Comparison of ENCODE assay signal across 20 cellular contexts in genomic region chr15:62137216-62137884, GRCh38. TPM values are rescaled to one million over a fixed set of nuclear protein-coding genes. Genes with fewer than 3 reads are reported as not detected.
DNase-seq lines count a peak whose midpoint lies in the region; ATAC-seq and TF ChIP-seq lines count a peak whose summit lies in the region.
"Had no signal": no experiment of that assay in that cellular context is flagged by ENCODE, and none has a peak within 500 bp of the region (broad histone marks: within the 10 kb centered on the region; RNA-seq: fewer than 3 reads in every experiment).

No MANE protein-coding gene starts in this region.

- no peaks in the 10 kb centered on the region for H3K9me3 ChIP-seq in osteoblast (ENCODE audit: low read depth, low read length)
- H3K9me3 ChIP-seq: BE2C had no signal

- H3K36me3 ChIP-seq in osteoblast (ENCODE audit: insufficient read depth, low read length): no peaks in the 10 kb centered on the region
- H3K36me3 ChIP-seq: BE2C had no signal

- no peaks in the 10 kb centered on the region for H3K27me3 ChIP-seq in foreskin keratinocyte
- H3K27me3 ChIP-seq in osteoblast (ENCODE audit: insufficient read depth, low read length): peaks cover 5% of the 10 kb centered on the region
- H3K27me3 ChIP-seq: BE2C had no signal

- no peaks in the 10 kb centered on the region for H3K79me2 ChIP-seq in osteoblast (ENCODE audit: insufficient read depth, low read length)

- H3K4me1 ChIP-seq in foreskin keratinocyte (peaks cover 9% of the 10 kb centered on the region), osteoblast (ENCODE audit: insufficient read depth, low read length) (peaks cover 17% of the 10 kb centered on the region)

- no peak overlapping the region for H3K4me3 Mint-ChIP-seq in activated T-helper 17 cell treated with anti-CD3 and anti-CD28 coated beads, Interleukin-2, amount 50 U/mL, for 72 hours
- H3K4me3 Mint-ChIP-seq: CD4-positive, alpha-beta T cell had no signal

- H3K9me3 Mint-ChIP-seq in activated T-helper 17 cell treated with anti-CD3 and anti-CD28 coated beads, Interleukin-2, amount 50 U/mL, for 72 hours: peaks cover 4% of the 10 kb centered on the region
- H3K9me3 Mint-ChIP-seq: CD4-positive, alpha-beta T cell had no signal

- TF ChIP-seq CTCF in C4-2B (conservative IDR thresholded peaks at IDR 0.05) (no peak), foreskin keratinocyte (conservative IDR thresholded peaks at IDR 0.05) (no peak), osteoblast (IDR thresholded peaks at IDR 0.05; ENCODE audit: extremely low read depth, low read depth, low read length) (no peak)

- H3K36me3 Mint-ChIP-seq in activated T-helper 17 cell treated with anti-CD3 and anti-CD28 coated beads, Interleukin-2, amount 50 U/mL, for 72 hours (ENCODE audit: low read depth): no peaks in the 10 kb centered on the region

- no peak for DNase-seq in foreskin keratinocyte
- DNase-seq in osteoblast (ENCODE audit: insufficient read length, low spot score, missing footprints): no peak
- no peak for DNase-seq in amniotic stem cell (lab: John Stamatoyannopoulos, UW)
- DNase-seq: BE2C; CD4-positive, alpha-beta T cell; DMS53; GOT3; NCI-H1436; NCI-H1930; NCI-H524; PC-9 had no signal

- H2AFZ ChIP-seq in osteoblast (ENCODE audit: low read length): no peak overlapping the region
- H2AFZ ChIP-seq: PC-9 had no signal

- ATAC-seq in activated T-helper 17 cell treated with anti-CD3 and anti-CD28 coated beads, Interleukin-2, amount 50 U/mL, for 72 hours (replicated peaks): no peak
- no peak for ATAC-seq in foreskin keratinocyte
- ATAC-seq in HG03175 (IDR thresholded peaks at IDR 0.05; ENCODE audit: unreplicated experiment): no peak
- ATAC-seq in HG03342 (IDR thresholded peaks at IDR 0.05; ENCODE audit: unreplicated experiment): no peak
- ATAC-seq: HCT116, HepG2 had no signal

- peak overlapping the region; percentile 1 for H3K4me2 ChIP-seq in osteoblast (ENCODE audit: insufficient read depth, low read length)
- H3K4me2 ChIP-seq: PC-9 had no signal

- H3K4me3 ChIP-seq in osteoblast (ENCODE audit: insufficient read depth, low read length): no peak overlapping the region
- H3K4me3 ChIP-seq: PC-9 had no signal

- peak overlapping the region; percentile 16; the same call in 1 of the 2 replicates for H3K27ac ChIP-seq in C4-2B
- peak overlapping the region; percentile 55 for H3K27ac ChIP-seq in foreskin keratinocyte
- peak overlapping the region; percentile 37 for H3K27ac ChIP-seq in osteoblast (ENCODE audit: low read depth, low read length)
- H3K27ac ChIP-seq: PC-9, RWPE1 had no signal

- no peaks in the 10 kb centered on the region for H3K27me3 Mint-ChIP-seq in activated T-helper 17 cell treated with anti-CD3 and anti-CD28 coated beads, Interleukin-2, amount 50 U/mL, for 72 hours
- H3K27me3 Mint-ChIP-seq: CD4-positive, alpha-beta T cell had no signal

- peaks cover 11% of the 10 kb centered on the region for H3K4me1 Mint-ChIP-seq in activated T-helper 17 cell treated with anti-CD3 and anti-CD28 coated beads, Interleukin-2, amount 50 U/mL, for 72 hours

- no peaks in the 10 kb centered on the region for H4K20me1 ChIP-seq in osteoblast (ENCODE audit: insufficient read depth, low read length)

- peak overlapping the region; percentile 64 for H3K27ac Mint-ChIP-seq in activated T-helper 17 cell treated with anti-CD3 and anti-CD28 coated beads, Interleukin-2, amount 50 U/mL, for 72 hours
- H3K27ac Mint-ChIP-seq: CD4-positive, alpha-beta T cell had no signal

RNA-seq across cellular contexts. Expression of gene C2CD4B, which starts 27.7 kb away (rescaled TPM):
- total RNA-seq in activated T-helper 17 cell treated with anti-CD3 and anti-CD28 coated beads, Interleukin-2, amount 50 U/mL, for 72 hours: 1 to 10 TPM in 1 of 2 donors, under 1 TPM in 1; 0.76 to 1.5 TPM
- total RNA-seq in foreskin keratinocyte (not detected in 2 replicates), osteoblast (not detected in 2 replicates)
- polyA plus RNA-seq in foreskin keratinocyte: not detected in 2 replicates
- total RNA-seq: A172, HepG2, M059J, PC-9 had no signal
- polyA plus RNA-seq: HepG2 had no signal
